In the genomic region with DNA sequence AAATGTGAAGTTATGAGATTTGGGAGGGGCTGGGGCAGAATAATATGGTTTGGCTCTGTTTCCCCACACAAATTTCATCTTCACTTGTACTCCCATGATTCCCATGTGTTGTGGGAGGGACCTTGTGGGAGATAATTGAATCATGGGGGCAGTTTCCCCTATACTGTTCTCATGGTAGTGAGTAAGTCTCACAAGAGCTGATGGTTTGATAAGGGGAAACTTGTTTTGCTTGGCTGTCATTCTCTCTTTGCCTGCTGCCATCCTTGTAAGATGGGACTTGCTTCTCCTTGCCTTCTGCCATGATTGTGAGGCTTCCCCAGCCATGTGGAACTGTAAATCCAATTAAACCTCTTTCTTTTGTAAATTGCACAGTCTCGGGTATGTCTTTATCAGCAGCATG, we compare ENCODE assay signal across 8 cellular contexts.
DNase-seq lines count a peak whose midpoint lies in the region; ATAC-seq and TF ChIP-seq lines count a peak whose summit lies in the region.
"Not testable (repeated sequence)": the region's sequence is repeated elsewhere in the genome, so short reads cannot be mapped to it uniquely, and the experiment has no call there.

No MANE protein-coding gene starts in this region.

- not testable (repeated sequence) for H3K4me2 ChIP-seq in IMR-90 (ENCODE audit: low read depth, low read length); mammary epithelial cell (ENCODE audit: insufficient read depth, low read depth, low read length); fibroblast of lung (ENCODE audit: extremely low read depth, insufficient read depth, low read length); mesenchymal stem cell (ENCODE audit: low read length, poor library complexity, severe bottlenecking); smooth muscle cell

- H3K9me3 Mint-ChIP-seq in activated T-helper 17 cell treated with anti-CD3 and anti-CD28 coated beads, Interleukin-2, amount 50 U/mL, for 72 hours = not testable (repeated sequence)

- CTCF ChIA-PET in IMR-90 (lab: Yijun Ruan, JAX) = interaction anchor here (0.6 kb wide), 1 partner anchor 41 kb away, joined by 3 read pairs; no protein-coding TSS in a partner anchor
- CTCF ChIA-PET in mammary epithelial cell (lab: Charles Lee; ENCODE audit: low non-redundant PET) = not testable (repeated sequence)

- H3K4ac ChIP-seq in IMR-90 (ENCODE audit: low read depth, low read length) (peak overlapping the region; percentile 99), mesenchymal stem cell (ENCODE audit: low read depth in 1 of 2, low read length in 2 of 2) (peak overlapping the region in 1 of 2 experiments; percentile 41)

- ATAC-seq in IMR-90 (ENCODE audit: low read depth) = not testable (repeated sequence)
- peak; percentile 22 for ATAC-seq in activated T-helper 17 cell treated with anti-CD3 and anti-CD28 coated beads, Interleukin-2, amount 50 U/mL, for 72 hours (replicated peaks)

- H3K9me3 ChIP-seq in IMR-90 (ENCODE audit: control insufficient read depth, insufficient read depth, low read length); SJSA1 (replicated peaks); mammary epithelial cell (replicated peaks; ENCODE audit: insufficient read depth, low read length); fibroblast of lung (ENCODE audit: control insufficient read depth, insufficient read depth, low read depth, low read length); mesenchymal stem cell (ENCODE audit: control insufficient read depth, low read length); smooth muscle cell (replicated peaks; ENCODE audit: low read depth): not testable (repeated sequence)

- TF ChIP-seq CTCF in IMR-90 (conservative IDR thresholded peaks at IDR 0.05; ENCODE audit: low read depth, low read length); mammary epithelial cell (conservative IDR thresholded peaks at IDR 0.05 in 1 of 2, IDR thresholded peaks at IDR 0.05 in 1 of 2; ENCODE audit: extremely low read depth in 1 of 2, insufficient read depth in 1 of 2, low read depth in 1 of 2, low read length in 2 of 2); fibroblast of lung (conservative IDR thresholded peaks at IDR 0.05 in 1 of 2, IDR thresholded peaks at IDR 0.05 in 1 of 2; ENCODE audit: low read depth in 1 of 2, low read length in 2 of 2); smooth muscle cell (IDR thresholded peaks at IDR 0.05; ENCODE audit: borderline replicate concordance, insufficient read depth, poor library complexity, severe bottlenecking): not testable (repeated sequence)

- peak overlapping the region; percentile 95 for H4K91ac ChIP-seq in IMR-90 (ENCODE audit: insufficient read depth, low read depth, low read length)
- H4K91ac ChIP-seq in mesenchymal stem cell (ENCODE audit: low read length) = not testable (repeated sequence)

- TF ChIP-seq POLR2A in IMR-90 (IDR thresholded peaks at IDR 0.05; ENCODE audit: low read depth, low read length) = not testable (repeated sequence)

- H3K4me1 Mint-ChIP-seq in activated T-helper 17 cell treated with anti-CD3 and anti-CD28 coated beads, Interleukin-2, amount 50 U/mL, for 72 hours = not testable (repeated sequence)

- dilution Hi-C loops in IMR-90 (cut with HindIII; ENCODE audit: low sequenced_read_pairs, unreplicated experiment) (loop anchor here (25.0 kb wide), 1 partner anchor 522 kb away; no protein-coding TSS in a partner anchor), mammary epithelial cell (cut with HindIII; ENCODE audit: low sequenced_read_pairs) (loop anchor here (5.0 to 25.0 kb wide), 2 partner anchors 42 to 522 kb away; no protein-coding TSS in a partner anchor)

- not testable (repeated sequence) for H3K56ac ChIP-seq in IMR-90 (ENCODE audit: extremely low read depth, insufficient read depth, low read length)

- H3K36me3 Mint-ChIP-seq in activated T-helper 17 cell treated with anti-CD3 and anti-CD28 coated beads, Interleukin-2, amount 50 U/mL, for 72 hours (ENCODE audit: low read depth) = not testable (repeated sequence)

- POLR2A ChIA-PET in IMR-90 (lab: Charles Lee; ENCODE audit: unreplicated experiment) = interaction anchor here (0.6 kb wide), 1 partner anchor 200 kb away, joined by 6 read pairs; no protein-coding TSS in a partner anchor

- H3F3A ChIP-seq in smooth muscle cell (ENCODE audit: low read depth) = peaks cover 11% of the 10 kb centered on the region

- H3K4me3 ChIP-seq in IMR-90 (ENCODE audit: insufficient read depth, low read depth, low read length); SJSA1; mammary epithelial cell (replicated peaks in 1 of 3; ENCODE audit: insufficient read depth in 1 of 3, low read depth in 2 of 3, low read length in 3 of 3); fibroblast of lung (replicated peaks in 1 of 4; ENCODE audit: control extremely low read depth in 1 of 4, insufficient read depth in 1 of 4, low read depth in 3 of 4, low read length in 4 of 4); mesenchymal stem cell (ENCODE audit: insufficient read depth in 1 of 2, low read depth in 1 of 2, low read length in 2 of 2); smooth muscle cell: not testable (repeated sequence)

- BruUV-seq in IMR-90 (replicated peaks; lab: Mats Ljungman, UMichigan); mammary epithelial cell (replicated peaks; lab: Mats Ljungman, UMichigan): not testable (repeated sequence)

- not testable (repeated sequence) for H3K79me2 ChIP-seq in mammary epithelial cell (ENCODE audit: insufficient read depth, low read length); fibroblast of lung (ENCODE audit: control insufficient read depth, insufficient read depth, low read length); smooth muscle cell (ENCODE audit: low read depth)

- not testable (repeated sequence) for H4K5ac ChIP-seq in IMR-90 (ENCODE audit: low read depth, low read length)

- in situ Hi-C loops in IMR-90 (cut with MboI; ENCODE audit: low sequenced_read_pairs) = loop anchor here (25.0 kb wide), 2 partner anchors 222 to 522 kb away; no protein-coding TSS in a partner anchor
- in situ Hi-C loops in mammary epithelial cell (cut with MboI; ENCODE audit: low sequenced_read_pairs in 2 of 2) = loop anchor here (10.0 to 25.0 kb wide), 3 partner anchors 210 to 1072 kb away; no protein-coding TSS in a partner anchor

- intact Hi-C loops in IMR-90 (cut with micrococcal nuclease) = loop anchor here (2.0 kb wide), 2 partner anchors 14 to 50 kb away; no protein-coding TSS in a partner anchor
- intact Hi-C loops in mammary epithelial cell (cut with micrococcal nuclease) = not testable (repeated sequence)

- H2BK12ac ChIP-seq in mesenchymal stem cell (ENCODE audit: low read length in 2 of 2) = not testable (repeated sequence)

- peaks cover 11% of the 10 kb centered on the region for H3K27me3 Mint-ChIP-seq in activated T-helper 17 cell treated with anti-CD3 and anti-CD28 coated beads, Interleukin-2, amount 50 U/mL, for 72 hours

- not testable (repeated sequence) for H4K20me1 ChIP-seq in IMR-90 (ENCODE audit: insufficient read depth, low read length); mammary epithelial cell (ENCODE audit: insufficient read depth, low read length); fibroblast of lung (ENCODE audit: control insufficient read depth, extremely low read depth, insufficient read depth, low read length); smooth muscle cell (ENCODE audit: low read depth)

- WGBS in IMR-90 (ENCODE audit: extremely low coverage in 2 of 2, insufficient read length in 1 of 2), 2 experiments = no CpG with 5 or more reads among the region's 1 CpG
- WGBS in mammary epithelial cell (ENCODE audit: low coverage, missing lambda C conversion rate) = 100% methylated on average over 1 of the region's 1 CpG
- no CpG with 5 or more reads among the region's 1 CpG for whole genome bisulfite sequencing in mesenchymal stem cell
- 97% methylated on average over 1 of the region's 1 CpG for WGBS in smooth muscle cell (ENCODE audit: low lambda C conversion rate)

- peak overlapping the region; percentile 96 for H2BK5ac ChIP-seq in IMR-90 (ENCODE audit: low read depth, low read length, poor library complexity, severe bottlenecking)
- not testable (repeated sequence) for H2BK5ac ChIP-seq in mesenchymal stem cell (ENCODE audit: low read depth, low read length, poor library complexity, severe bottlenecking)

- not testable (repeated sequence) for H2AK5ac ChIP-seq in IMR-90 (ENCODE audit: low read depth, low read length); mesenchymal stem cell (ENCODE audit: low read length, severe bottlenecking)

- peak overlapping the region; percentile 97 for H3K27ac ChIP-seq in IMR-90 (ENCODE audit: insufficient read depth, low read length)
- H3K27ac ChIP-seq in SJSA1 = peak overlapping the region; percentile 86; the same call in 1 of the 2 replicates
- peak overlapping the region; percentile 92 for H3K27ac ChIP-seq in mammary epithelial cell (ENCODE audit: insufficient read depth, low read depth, low read length)
- peak overlapping the region; percentile 91 for H3K27ac ChIP-seq in fibroblast of lung (ENCODE audit: insufficient read depth, low read length)
- not testable (repeated sequence) for H3K27ac ChIP-seq in mesenchymal stem cell (ENCODE audit: low read length, poor library complexity, severe bottlenecking)
- H3K27ac ChIP-seq in smooth muscle cell (ENCODE audit: low read depth) = peak overlapping the region; percentile 98

- H4K8ac ChIP-seq in IMR-90 (ENCODE audit: low read depth in 2 of 2, low read length in 2 of 2) = peak overlapping the region; percentile 49 to 78; a peak in 3 of 4 replicates
- H4K8ac ChIP-seq in mesenchymal stem cell (ENCODE audit: low read length) = not testable (repeated sequence)

- not testable (repeated sequence) for H3K27me3 ChIP-seq in IMR-90 (ENCODE audit: control insufficient read depth, insufficient read depth, low read length); SJSA1 (replicated peaks); mammary epithelial cell (ENCODE audit: insufficient read depth, low read length); fibroblast of lung (ENCODE audit: control insufficient read depth, insufficient read depth, low read length); mesenchymal stem cell (ENCODE audit: control insufficient read depth in 1 of 2, insufficient read depth in 1 of 2, low read length in 2 of 2); smooth muscle cell (ENCODE audit: low read depth)

- DNase-seq in Daoy (ENCODE audit: low read depth) (peak; percentile 10), mammary epithelial cell (peak; percentile 56), fibroblast of lung (ENCODE audit: low read depth in 2 of 2) (peak in 1 of 2 donors; percentile 37)
- not testable (repeated sequence) for DNase-seq in IMR-90; SJSA1 (ENCODE audit: low read depth in 1 of 2, low spot score in 2 of 2); mesenchymal stem cell; smooth muscle cell (lab: John Stamatoyannopoulos, UW; ENCODE audit: unreplicated experiment)

- not testable (repeated sequence) for H2AK9ac ChIP-seq in IMR-90 (replicated peaks; ENCODE audit: low read depth, low read length, poor library complexity)

- H3K9ac ChIP-seq in IMR-90 (ENCODE audit: low read depth, low read length); mammary epithelial cell (ENCODE audit: insufficient read depth, low read length); fibroblast of lung (ENCODE audit: insufficient read depth, low read length); mesenchymal stem cell (ENCODE audit: low read length); smooth muscle cell (ENCODE audit: low read depth): not testable (repeated sequence)

- peak overlapping the region; percentile 96; the same call in 2 of the 3 replicates for H2BK15ac ChIP-seq in IMR-90 (ENCODE audit: low read depth, low read length)
- not testable (repeated sequence) for H2BK15ac ChIP-seq in mesenchymal stem cell (ENCODE audit: low read depth, poor library complexity, severe bottlenecking)

- not testable (repeated sequence) for H3K9me1 ChIP-seq in IMR-90 (ENCODE audit: insufficient read depth, low read length)

- not testable (repeated sequence) for H3K4me1 ChIP-seq in IMR-90 (ENCODE audit: control insufficient read depth, insufficient read depth, low read length); mesenchymal stem cell (ENCODE audit: control insufficient read depth, insufficient read depth, low read depth, low read length)
- peaks cover 14% of the 10 kb centered on the region for H3K4me1 ChIP-seq in SJSA1 (replicated peaks)
- H3K4me1 ChIP-seq in mammary epithelial cell (ENCODE audit: insufficient read depth, low read length) = peaks cover 45% of the 10 kb centered on the region
- peaks cover 15% of the 10 kb centered on the region for H3K4me1 ChIP-seq in fibroblast of lung (ENCODE audit: control insufficient read depth, extremely low read depth, insufficient read depth, low read length)
- peaks cover 10% of the 10 kb centered on the region for H3K4me1 ChIP-seq in smooth muscle cell (ENCODE audit: low read depth)

- H3K36me3 ChIP-seq in IMR-90 (ENCODE audit: control insufficient read depth, insufficient read depth, low read length); SJSA1; mammary epithelial cell (ENCODE audit: insufficient read depth, low read length); fibroblast of lung (ENCODE audit: control insufficient read depth, insufficient read depth, low read length); mesenchymal stem cell (ENCODE audit: control insufficient read depth in 1 of 2, insufficient read depth in 2 of 2, low read depth in 1 of 2, low read length in 2 of 2); smooth muscle cell (ENCODE audit: low read depth): not testable (repeated sequence)

- not testable (repeated sequence) for H2AFZ ChIP-seq in IMR-90 (replicated peaks; ENCODE audit: low read length, poor library complexity); fibroblast of lung (ENCODE audit: low read length); smooth muscle cell (ENCODE audit: low read depth)
- peak overlapping the region; percentile 52 for H2AFZ ChIP-seq in mammary epithelial cell (ENCODE audit: low read depth, low read length)
- peak overlapping the region; percentile 27 for H2AFZ ChIP-seq in mesenchymal stem cell (ENCODE audit: low read depth, low read length)

- not testable (repeated sequence) for TF ChIP-seq RAD21 in IMR-90 (IDR thresholded peaks at IDR 0.05; ENCODE audit: low read length)

- peak overlapping the region; percentile 53 for H3K27ac Mint-ChIP-seq in activated T-helper 17 cell treated with anti-CD3 and anti-CD28 coated beads, Interleukin-2, amount 50 U/mL, for 72 hours

- not testable (repeated sequence) for H3K23ac ChIP-seq in IMR-90 (ENCODE audit: low read depth, low read length); mesenchymal stem cell (ENCODE audit: low read length in 2 of 2)

- peak overlapping the region; percentile 43; the same call in 1 of the 2 replicates for H3K14ac ChIP-seq in IMR-90 (replicated peaks; ENCODE audit: low read depth, low read length)
- H3K14ac ChIP-seq in mesenchymal stem cell (ENCODE audit: low read length in 2 of 2) = not testable (repeated sequence)

- H2BK120ac ChIP-seq in IMR-90 (ENCODE audit: low read depth, low read length) (peak overlapping the region; percentile 100), mesenchymal stem cell (ENCODE audit: low read depth, low read length) (peak overlapping the region; percentile 38)

- H3K79me1 ChIP-seq in IMR-90 (ENCODE audit: low read depth in 1 of 2, low read length in 2 of 2); mesenchymal stem cell (replicated peaks; ENCODE audit: low read length, poor library complexity, severe bottlenecking): not testable (repeated sequence)

- H3K4me3 Mint-ChIP-seq in activated T-helper 17 cell treated with anti-CD3 and anti-CD28 coated beads, Interleukin-2, amount 50 U/mL, for 72 hours = peak overlapping the region; percentile 27

- H2BK20ac ChIP-seq in IMR-90 (ENCODE audit: low read depth, low read length) = peak overlapping the region; percentile 100; the same call in 1 of the 2 replicates

- H3K18ac ChIP-seq in IMR-90 (ENCODE audit: low read depth, low read length) (peak overlapping the region; percentile 100; the same call in 1 of the 2 replicates), mesenchymal stem cell (ENCODE audit: low read depth in 1 of 2, low read length in 2 of 2) (peak overlapping the region in 1 of 2 experiments; percentile 30)
